Comparison of ENCODE assay signal across 23 cellular contexts in the genomic region with DNA sequence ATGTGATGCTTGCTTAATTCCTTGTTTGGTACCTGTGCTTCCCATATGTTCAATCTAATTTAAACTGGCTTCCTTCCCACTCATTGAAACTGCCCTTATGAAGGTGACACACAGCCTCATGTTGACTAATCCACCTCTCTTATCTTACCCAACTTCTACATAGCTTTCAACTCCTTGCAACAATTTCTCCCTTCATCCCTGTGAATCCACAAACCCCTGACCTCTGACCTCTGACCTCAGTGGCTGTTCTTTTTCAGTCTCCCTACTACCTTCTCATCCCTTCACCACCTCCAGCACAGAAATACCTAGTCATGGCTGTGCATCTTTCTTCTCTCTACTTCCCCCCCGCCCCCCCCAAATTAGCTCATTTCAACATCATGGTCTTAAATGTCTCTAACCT.
"Had no signal": no experiment of that assay in that cellular context is flagged by ENCODE, and none has a peak within 500 bp of the region (broad histone marks: within the 10 kb centered on the region; RNA-seq: fewer than 3 reads in every experiment).

No MANE protein-coding gene starts in this region.

- H3K27ac ChIP-seq: breast epithelium, SJSA1, VCaP had no signal

- H3K4me3 ChIP-seq: breast epithelium, SJSA1 had no signal

- H3K27me3 ChIP-seq: breast epithelium had no signal

- H3K9me3 ChIP-seq: breast epithelium, SJSA1 had no signal

- DNase-seq: activated CD4-positive, CD25-positive, alpha-beta regulatory T cell; activated CD8-positive, alpha-beta memory T cell treated with anti-CD3 and anti-CD28 coated beads, Interleukin-2, amount 50 U/mL, for 4 hours; activated CD8-positive, alpha-beta T cell treated with anti-CD3 and anti-CD28 coated beads for 36 hours; activated gamma-delta T cell treated with Interleukin-2 at 50 U/mL for 16 hours; activated naive CD4-positive, alpha-beta T cell treated with anti-CD3 and anti-CD28 coated beads, Interleukin-2, amount 10 ng/mL, durations not matched to agents 7 days and 5 days; activated naive CD8-positive, alpha-beta T cell treated with anti-CD3 and anti-CD28 coated beads, Interleukin-2, amount 10 ng/mL, durations not matched to agents 7 days and 5 days; activated T-cell treated with anti-CD3 and anti-CD28 coated beads, Interleukin-2, amount 50 U/mL, for 72 hours; aorta; central memory CD4-positive, alpha-beta T cell; Kasumi-1; KBM-7; NCI-H1105 treated with DMSO at 0.1 percent for 48 hours; NCI-H1436 treated with DMSO at 0.1 percent for 48 hours; NCI-H1930; NCI-H2171 treated with DMSO at 0.1 percent for 48 hours; NCI-H226; NCI-H526; PC-3; SHP77 had no signal

- ATAC-seq: activated CD8-positive, alpha-beta T cell treated with anti-CD3 and anti-CD28 coated beads for 36 hours; activated T-cell treated with anti-CD3 and anti-CD28 coated beads, Interleukin-2, amount 50 U/mL, for 72 hours; PC-3; SK-N-SH treated with all-trans-retinoic acid at 6 μM for 48 hours had no signal

- H3K36me3 ChIP-seq: breast epithelium, SJSA1 had no signal

- H3K4me1 ChIP-seq: breast epithelium, SJSA1 had no signal
